In genomic region chr12:24246921-24247320, GRCh38 we compare ENCODE assay signal across 21 cellular contexts.
"Had no signal": no experiment of that assay in that cellular context is flagged by ENCODE, and none has a peak within 500 bp of the region (broad histone marks: within the 10 kb centered on the region; RNA-seq: fewer than 3 reads in every experiment).

No MANE protein-coding gene starts in this region.

- H3K27me3 ChIP-seq: esophagus squamous epithelium, heart left ventricle, pancreas, right lobe of liver, tibial nerve, upper lobe of right lung, vagina had no signal

- H3K36me3 ChIP-seq: esophagus squamous epithelium, heart left ventricle, pancreas, right lobe of liver, tibial nerve, upper lobe of right lung, vagina had no signal

- DNase-seq: effector memory CD4-positive, alpha-beta T cell; esophagus squamous epithelium; foreskin fibroblast; heart left ventricle; hippocampal formation; left colon; left ventricle myocardium superior; mesenchymal stem cell; naive thymus-derived CD4-positive, alpha-beta T cell; occipital lobe; pancreas; psoas muscle; retina; right lobe of liver; stimulated activated CD4-positive, alpha-beta T cell treated with anti-CD3 and anti-CD28 coated beads, Interleukin-4, amount 100 ng/mL, for 1 hour; upper lobe of right lung had no signal

- H3K36me3 Mint-ChIP-seq: stimulated activated memory B cell treated with anti-CD40 and anti-IgM and Interleukin-4, amounts not matched to agents 10 μg/mL and 1 μg/mL and 100 μg/mL, for 72 hours had no signal

- H3K4me3 ChIP-seq: esophagus squamous epithelium, heart left ventricle, lung, pancreas, psoas muscle, right lobe of liver, tibial nerve, upper lobe of right lung, vagina had no signal

- H3K4me1 Mint-ChIP-seq: naive thymus-derived CD4-positive, alpha-beta T cell; stimulated activated memory B cell treated with anti-CD40 and anti-IgM and Interleukin-4, amounts not matched to agents 10 μg/mL and 1 μg/mL and 100 μg/mL, for 72 hours had no signal

- ATAC-seq: heart left ventricle; left colon; left ventricle myocardium superior; naive thymus-derived CD4-positive, alpha-beta T cell; pancreas; psoas muscle; right lobe of liver; upper lobe of right lung had no signal

- H3K4me3 Mint-ChIP-seq: naive thymus-derived CD4-positive, alpha-beta T cell; stimulated activated memory B cell treated with anti-CD40 and anti-IgM and Interleukin-4, amounts not matched to agents 10 μg/mL and 1 μg/mL and 100 μg/mL, for 72 hours; stimulated activated naive CD8-positive, alpha-beta T cell treated with anti-CD3 and anti-CD28 coated beads, Interleukin-15, Interleukin-2, amounts not matched to agents 100 ng/mL and 50 ng/mL, for 24 hours had no signal

- H3K27me3 Mint-ChIP-seq: naive thymus-derived CD4-positive, alpha-beta T cell; stimulated activated memory B cell treated with anti-CD40 and anti-IgM and Interleukin-4, amounts not matched to agents 10 μg/mL and 1 μg/mL and 100 μg/mL, for 72 hours; stimulated activated naive CD8-positive, alpha-beta T cell treated with anti-CD3 and anti-CD28 coated beads, Interleukin-15, Interleukin-2, amounts not matched to agents 100 ng/mL and 50 ng/mL, for 24 hours had no signal

- H3K9me3 ChIP-seq: esophagus squamous epithelium, heart left ventricle, pancreas, psoas muscle, right lobe of liver, tibial nerve, upper lobe of right lung, vagina had no signal

- H3K4me1 ChIP-seq: heart left ventricle, pancreas, psoas muscle, right lobe of liver, tibial nerve, upper lobe of right lung, vagina had no signal

- H3K9me3 Mint-ChIP-seq: stimulated activated memory B cell treated with anti-CD40 and anti-IgM and Interleukin-4, amounts not matched to agents 10 μg/mL and 1 μg/mL and 100 μg/mL, for 72 hours had no signal

- H3K27ac ChIP-seq: esophagus squamous epithelium, heart left ventricle, pancreas, psoas muscle, right lobe of liver, tibial nerve, upper lobe of right lung, vagina had no signal

- H3K27ac Mint-ChIP-seq: naive thymus-derived CD4-positive, alpha-beta T cell; stimulated activated memory B cell treated with anti-CD40 and anti-IgM and Interleukin-4, amounts not matched to agents 10 μg/mL and 1 μg/mL and 100 μg/mL, for 72 hours; stimulated activated naive CD8-positive, alpha-beta T cell treated with anti-CD3 and anti-CD28 coated beads, Interleukin-15, Interleukin-2, amounts not matched to agents 100 ng/mL and 50 ng/mL, for 24 hours had no signal
